8 cellular contexts compared by ENCODE assay signal in the genomic region with DNA sequence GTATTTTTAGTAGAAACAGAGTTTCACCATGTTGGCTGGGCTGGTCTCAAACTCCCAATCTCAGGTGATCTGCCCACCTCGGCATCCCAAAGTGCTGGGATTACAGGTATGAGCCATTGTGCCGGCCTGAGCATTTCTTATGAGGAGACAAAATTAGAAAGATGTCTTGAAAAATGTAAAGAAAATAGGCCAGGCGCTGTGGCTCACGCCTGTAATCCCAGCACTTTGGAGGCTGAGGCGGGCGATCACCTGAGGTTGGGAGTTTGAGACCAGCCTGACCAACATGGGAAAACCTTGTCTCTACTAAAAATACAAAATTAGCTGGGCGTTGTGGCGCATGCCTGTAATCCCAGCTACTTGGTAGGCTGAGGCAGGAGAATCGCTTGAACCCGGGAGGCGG. TPM values are rescaled to one million over a fixed set of nuclear protein-coding genes. Genes with fewer than 3 reads are reported as not detected.
"Had no signal": no experiment of that assay in that cellular context is flagged by ENCODE, and none has a peak within 500 bp of the region (broad histone marks: within the 10 kb centered on the region; RNA-seq: fewer than 3 reads in every experiment).

No MANE protein-coding gene starts in this region.

RNA-seq across cellular contexts. Expression of a gene that starts 42.9 kb away (rescaled TPM):
- total RNA-seq: OCI-LY7, Right ventricle myocardium inferior, Right ventricle myocardium superior, RPMI7951, SJCRH30, SJSA1, SK-MEL-5 had no signal
- polyA plus RNA-seq: SK-N-SH had no signal
